Comparison of ENCODE assay signal across 32 cellular contexts in the genomic region with DNA sequence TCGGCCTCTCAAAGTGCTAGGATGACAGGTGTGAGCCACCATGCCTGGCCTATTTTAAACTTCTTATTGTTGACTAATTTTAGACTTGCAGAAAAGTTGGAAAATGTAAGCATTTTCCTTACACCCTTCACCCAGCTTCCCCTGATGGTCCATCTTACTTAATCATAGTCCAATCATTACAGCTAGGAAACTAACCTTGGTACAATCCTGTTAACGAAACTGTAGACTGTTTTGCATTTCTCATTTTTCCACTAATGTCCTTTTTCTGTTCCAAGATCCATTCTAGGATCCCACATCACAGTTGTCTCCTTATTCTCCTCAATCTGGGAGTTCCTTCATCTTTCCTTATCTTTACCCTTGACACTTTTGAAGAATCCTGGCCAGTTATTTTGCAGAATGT. TPM values are rescaled to one million over a fixed set of nuclear protein-coding genes. Genes with fewer than 3 reads are reported as not detected.
"Had no signal": no experiment of that assay in that cellular context is flagged by ENCODE, and none has a peak within 500 bp of the region (broad histone marks: within the 10 kb centered on the region; RNA-seq: fewer than 3 reads in every experiment).

No MANE protein-coding gene starts in this region.

- H3K36me3 ChIP-seq: esophagus squamous epithelium, gastrocnemius medialis, heart right ventricle, left lung, lower lobe of right lung had no signal

- FAIRE-seq: colon, endothelial cell of umbilical vein, islet of Langerhans, keratinocyte had no signal

- H3K4me3 Mint-ChIP-seq: mesothelial cell of epicardium had no signal

- H3K4me1 ChIP-seq: gastrocnemius medialis, lower lobe of right lung had no signal

- H3K4me3 ChIP-seq: coronary artery, dorsolateral prefrontal cortex, esophagus squamous epithelium, gastrocnemius medialis, heart right ventricle, left lung, lower lobe of right lung, mucosa of descending colon had no signal

- H3K27ac ChIP-seq: coronary artery, dorsolateral prefrontal cortex, esophagus squamous epithelium, gastrocnemius medialis, heart right ventricle, left lung, lower lobe of right lung had no signal

- DNase-seq: dermis blood vessel endothelial cell; effector CD4-positive, alpha-beta T cell; effector memory CD4-positive, alpha-beta T cell; esophagus squamous epithelium; foreskin fibroblast; foreskin melanocyte; gastrocnemius medialis; glutamatergic neuron; head of caudate nucleus; heart right ventricle; hippocampal formation; left cardiac atrium; left lung; lower lobe of right lung; mesenchymal stem cell had no signal

- H3K27ac Mint-ChIP-seq: mesothelial cell of epicardium had no signal

- ATAC-seq: gastrocnemius medialis, heart right ventricle, left cardiac atrium, left lung, left ventricle myocardium superior, lower lobe of right lung, mucosa of descending colon had no signal

- H3K9me3 ChIP-seq: esophagus squamous epithelium, gastrocnemius medialis, heart right ventricle, left lung, lower lobe of right lung, mucosa of descending colon had no signal

- H3K9me3 Mint-ChIP-seq: mesothelial cell of epicardium had no signal

- H3K36me3 Mint-ChIP-seq: mesothelial cell of epicardium had no signal

RNA-seq across cellular contexts. Expression of a gene that starts 0.7 kb away (rescaled TPM):
- total RNA-seq: dermis blood vessel endothelial cell, endothelial cell of umbilical vein, epithelial cell of proximal tubule, esophagus squamous epithelium, gastrocnemius medialis, glomerular endothelial cell, heart right ventricle, kidney epithelial cell, left cardiac atrium, left lung, left ventricle myocardium superior, lower leg skin, lower lobe of right lung, lung microvascular endothelial cell, mesenteric fat pad, mesothelial cell of epicardium, mucosa of descending colon, myocyte had no signal
- polyA plus RNA-seq: endothelial cell of umbilical vein, esophagus, heart right ventricle, keratinocyte had no signal

RNA-seq across cellular contexts. Expression of a gene that starts 18.0 kb away (rescaled TPM):
- total RNA-seq: epithelial cell of proximal tubule, glomerular endothelial cell had no signal
- polyA plus RNA-seq: keratinocyte had no signal

RNA-seq across cellular contexts. Expression of a gene that starts 48.5 kb away (rescaled TPM):
- total RNA-seq: dermis blood vessel endothelial cell, endothelial cell of umbilical vein, epithelial cell of proximal tubule, glomerular endothelial cell, kidney epithelial cell, lung microvascular endothelial cell had no signal
- polyA plus RNA-seq: endothelial cell of umbilical vein, keratinocyte had no signal
